Comparison of ENCODE assay signal across 18 cellular contexts in genomic region chr9:2934883-2935282, GRCh38.
"Had no signal": no experiment of that assay in that cellular context is flagged by ENCODE, and none has a peak within 500 bp of the region (broad histone marks: within the 10 kb centered on the region; RNA-seq: fewer than 3 reads in every experiment).

No MANE protein-coding gene starts in this region.

- H3K4me1 Mint-ChIP-seq: endodermal cell; naive thymus-derived CD4-positive, alpha-beta T cell; nephron progenitor cell had no signal

- H3K4me3 ChIP-seq: colonic mucosa, suprapubic skin, thyroid gland, upper lobe of left lung, uterus had no signal

- H3K4me3 Mint-ChIP-seq: endodermal cell; naive thymus-derived CD4-positive, alpha-beta T cell; nephron progenitor cell had no signal

- H3K36me3 Mint-ChIP-seq: naive thymus-derived CD4-positive, alpha-beta T cell had no signal

- H3K36me3 ChIP-seq: colonic mucosa, neutrophil, suprapubic skin, thyroid gland, upper lobe of left lung, uterus had no signal

- FAIRE-seq: endothelial cell of umbilical vein, small intestine had no signal

- ATAC-seq: foreskin keratinocyte; naive thymus-derived CD4-positive, alpha-beta T cell; stimulated activated naive CD8-positive, alpha-beta T cell treated with anti-CD3 and anti-CD28 coated beads, Interleukin-15, Interleukin-2, amounts not matched to agents 100 U/mL and 50 U/mL, for 24 hours had no signal

- H3K9me3 Mint-ChIP-seq: endodermal cell, nephron progenitor cell had no signal

- H3K4me1 ChIP-seq: colonic mucosa, foreskin keratinocyte, suprapubic skin, thyroid gland, upper lobe of left lung, uterus had no signal

- H3K27me3 ChIP-seq: colonic mucosa, neutrophil, suprapubic skin, thyroid gland, upper lobe of left lung, uterus had no signal

- H3K27ac ChIP-seq: colonic mucosa, foreskin keratinocyte, neutrophil, suprapubic skin, thyroid gland, upper lobe of left lung, uterus had no signal

- DNase-seq: colonic mucosa; effector CD4-positive, alpha-beta T cell; endodermal cell; erythroblast; foreskin keratinocyte; kidney glomerular epithelial cell; mesendoderm; naive thymus-derived CD4-positive, alpha-beta T cell; nephron progenitor cell; small intestine; stimulated activated CD4-positive, alpha-beta T cell treated with anti-CD3 and anti-CD28 coated beads, Interleukin-2, amount 100 ng/mL, for 48 hours; stimulated activated naive CD8-positive, alpha-beta T cell treated with anti-CD3 and anti-CD28 coated beads, Interleukin-15, Interleukin-2, amounts not matched to agents 100 U/mL and 50 U/mL, for 24 hours; thyroid gland; uterus had no signal

- H3K9me3 ChIP-seq: colonic mucosa, neutrophil, suprapubic skin, thyroid gland, upper lobe of left lung, uterus had no signal

- H3K27ac Mint-ChIP-seq: endodermal cell; naive thymus-derived CD4-positive, alpha-beta T cell; nephron progenitor cell had no signal
